8 cellular contexts compared by ENCODE assay signal in the genomic region with DNA sequence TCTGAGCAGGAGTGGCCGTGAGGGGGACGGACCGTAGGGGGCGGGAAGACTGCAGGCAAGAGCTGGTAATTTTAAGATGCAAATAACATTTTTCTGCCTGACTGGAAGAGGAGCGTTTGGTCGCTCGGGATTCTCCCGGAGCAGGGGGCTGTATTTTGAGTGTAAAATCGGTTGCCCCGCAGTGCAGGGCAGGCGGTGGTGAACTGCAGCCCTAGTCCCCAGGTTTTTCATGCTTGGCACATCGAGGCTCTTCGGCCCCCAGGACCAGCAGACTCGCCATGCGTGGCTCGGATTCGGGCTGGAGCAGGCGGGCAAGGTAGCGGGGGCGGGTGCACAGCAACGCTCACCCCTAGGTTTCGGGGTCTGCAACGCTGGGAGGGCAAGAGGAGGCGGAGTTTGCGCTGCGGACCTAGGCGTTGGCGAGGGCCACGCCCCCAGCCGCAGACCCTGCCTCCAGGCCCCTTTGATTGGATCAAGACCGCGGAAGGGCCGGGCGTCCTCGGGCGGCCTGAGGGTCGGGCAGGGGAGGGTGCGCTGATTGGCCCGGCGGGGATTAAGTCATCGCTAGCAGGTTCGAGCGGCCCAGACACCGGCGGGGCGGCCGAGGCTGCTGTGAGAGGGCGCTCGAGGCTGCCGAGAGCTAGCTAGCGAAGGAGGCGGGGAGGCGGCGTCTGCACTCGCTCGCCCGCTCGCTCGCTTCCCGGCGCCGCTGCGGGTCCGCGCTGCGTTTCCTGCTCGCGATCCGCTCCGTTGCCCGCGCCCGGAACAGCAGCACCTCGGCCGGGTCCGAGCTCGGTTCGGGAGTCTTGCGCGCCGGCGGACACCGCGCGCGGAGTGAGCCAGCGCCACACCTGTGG. TPM values are rescaled to one million over a fixed set of nuclear protein-coding genes. Genes with fewer than 3 reads are reported as not detected.
DNase-seq lines count a peak whose midpoint lies in the region; ATAC-seq and TF ChIP-seq lines count a peak whose summit lies in the region.

A gene with protein sequence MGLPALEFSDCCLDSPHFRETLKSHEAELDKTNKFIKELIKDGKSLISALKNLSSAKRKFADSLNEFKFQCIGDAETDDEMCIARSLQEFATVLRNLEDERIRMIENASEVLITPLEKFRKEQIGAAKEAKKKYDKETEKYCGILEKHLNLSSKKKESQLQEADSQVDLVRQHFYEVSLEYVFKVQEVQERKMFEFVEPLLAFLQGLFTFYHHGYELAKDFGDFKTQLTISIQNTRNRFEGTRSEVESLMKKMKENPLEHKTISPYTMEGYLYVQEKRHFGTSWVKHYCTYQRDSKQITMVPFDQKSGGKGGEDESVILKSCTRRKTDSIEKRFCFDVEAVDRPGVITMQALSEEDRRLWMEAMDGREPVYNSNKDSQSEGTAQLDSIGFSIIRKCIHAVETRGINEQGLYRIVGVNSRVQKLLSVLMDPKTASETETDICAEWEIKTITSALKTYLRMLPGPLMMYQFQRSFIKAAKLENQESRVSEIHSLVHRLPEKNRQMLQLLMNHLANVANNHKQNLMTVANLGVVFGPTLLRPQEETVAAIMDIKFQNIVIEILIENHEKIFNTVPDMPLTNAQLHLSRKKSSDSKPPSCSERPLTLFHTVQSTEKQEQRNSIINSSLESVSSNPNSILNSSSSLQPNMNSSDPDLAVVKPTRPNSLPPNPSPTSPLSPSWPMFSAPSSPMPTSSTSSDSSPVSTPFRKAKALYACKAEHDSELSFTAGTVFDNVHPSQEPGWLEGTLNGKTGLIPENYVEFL (plus strand): TSS at position 585 of the 857 bp plus-strand sequence. CDS start 385 bp downstream, outside the sequence.

- H3K27ac Mint-ChIP-seq in activated CD4-positive, alpha-beta T cell treated with anti-CD3 and anti-CD28 coated beads, Interleukin-2, amount 10 ng/mL, durations not matched to agents 24 days and 14 days: peak within 1 kb of the TSS; percentile 90

- H3K36me3 Mint-ChIP-seq in activated CD4-positive, alpha-beta T cell treated with anti-CD3 and anti-CD28 coated beads, Interleukin-2, amount 10 ng/mL, durations not matched to agents 24 days and 14 days (ENCODE audit: low read depth): peaks cover 1% of the 10 kb centered on the region

- H3K4me3 Mint-ChIP-seq in activated CD4-positive, alpha-beta T cell treated with anti-CD3 and anti-CD28 coated beads, Interleukin-2, amount 10 ng/mL, durations not matched to agents 24 days and 14 days: peak within 1 kb of the TSS; percentile 94

- DNase-seq in C1 segment of cervical spinal cord (lab: John Stamatoyannopoulos, UW): peak; percentile 67 to 99 (median 92)
- peak; percentile 91 for DNase-seq in GM19240 (ENCODE audit: insufficient read length, low spot score)
- peak; percentile 69 for DNase-seq in NCI-H524 treated with DMSO at 0.1 percent for 48 hours (lab: John Stamatoyannopoulos, UW)
- peak; percentile 98 for DNase-seq in activated CD4-positive, alpha-beta T cell treated with anti-CD3 and anti-CD28 coated beads, Interleukin-2, amount 10 ng/mL, durations not matched to agents 24 days and 14 days
- DNase-seq in coronary artery (ENCODE audit: low spot score): peak; percentile 99
- DNase-seq in left colon: peak; percentile 97 to 98
- DNase-seq in stimulated activated CD4-positive, alpha-beta T cell treated with anti-CD3 and anti-CD28 coated beads, Interleukin-1b, Interleukin-23, amount 100 ng/mL, for 48 hours: peak; percentile 94

- H3K4me3 ChIP-seq in coronary artery: peak within 1 kb of the TSS; percentile 73

- peaks cover 44% of the 10 kb centered on the region for H3K4me1 Mint-ChIP-seq in activated CD4-positive, alpha-beta T cell treated with anti-CD3 and anti-CD28 coated beads, Interleukin-2, amount 10 ng/mL, durations not matched to agents 24 days and 14 days

- intact Hi-C loops in activated CD4-positive, alpha-beta T cell treated with anti-CD3 and anti-CD28 coated beads, Interleukin-2, amount 10 ng/mL, durations not matched to agents 24 days and 14 days (cut with micrococcal nuclease): loop anchor here (1.0 to 10.0 kb wide), 7 partner anchors 12 to 1395 kb away; no protein-coding TSS in a partner anchor
- intact Hi-C loops in left colon (cut with DNase I, micrococcal nuclease): loop anchor here in 1 of 2 donors (5.0 kb wide), 1 partner anchor 97 kb away; no protein-coding TSS in a partner anchor

- no peak for TF ChIP-seq CTCF in coronary artery (IDR thresholded peaks at IDR 0.05)

- peaks cover 3% of the 10 kb centered on the region for H3K27me3 Mint-ChIP-seq in activated CD4-positive, alpha-beta T cell treated with anti-CD3 and anti-CD28 coated beads, Interleukin-2, amount 10 ng/mL, durations not matched to agents 24 days and 14 days

- peak within 1 kb of the TSS; percentile 83 to 96 for H3K27ac ChIP-seq in coronary artery

- no peaks in the 10 kb centered on the region for H3K9me3 Mint-ChIP-seq in activated CD4-positive, alpha-beta T cell treated with anti-CD3 and anti-CD28 coated beads, Interleukin-2, amount 10 ng/mL, durations not matched to agents 24 days and 14 days

- ATAC-seq in HG03460 (IDR thresholded peaks at IDR 0.05; ENCODE audit: unreplicated experiment) (peak; percentile 96), left colon (peak; percentile 88)

RNA-seq across cellular contexts. Expression of the gene that starts here (rescaled TPM):
- 12.7 and 15.3 TPM in 2 replicates for total RNA-seq in activated CD4-positive, alpha-beta T cell treated with anti-CD3 and anti-CD28 coated beads, Interleukin-2, amount 10 ng/mL, durations not matched to agents 24 days and 14 days
- total RNA-seq in left colon: 10 to 100 TPM; 71.6 to 85.1 TPM

Comparison
In these comparisons a context has a peak if more than half of its experiments do, and no peak if none do; other contexts are left out.
1. Peak in every context shown above with its lines: DNase-seq, ATAC-seq, H3K4me3 ChIP-seq and H3K27ac ChIP-seq.